Comparison of ENCODE assay signal across 8 cellular contexts in the genomic region with DNA sequence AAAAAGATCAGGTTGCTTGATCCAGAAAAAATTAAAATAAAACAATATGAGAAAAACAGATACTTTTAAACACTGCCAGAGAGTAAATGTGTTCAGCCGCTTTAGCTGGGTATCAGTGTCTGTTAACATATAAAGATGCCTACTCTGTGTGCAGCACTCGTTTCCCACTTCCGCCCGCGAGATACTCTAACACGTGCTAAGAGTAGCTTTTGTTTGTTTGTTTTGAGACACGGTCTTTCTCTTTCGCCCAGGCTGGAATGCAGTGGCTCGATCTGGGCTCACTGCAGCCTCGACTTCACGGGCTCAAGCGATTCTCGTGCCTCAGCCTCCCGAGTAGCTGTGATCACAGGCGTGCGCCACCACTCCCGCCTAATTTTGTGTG. TPM values are rescaled to one million over a fixed set of nuclear protein-coding genes. Genes with fewer than 3 reads are reported as not detected.
DNase-seq lines count a peak whose midpoint lies in the region; ATAC-seq and TF ChIP-seq lines count a peak whose summit lies in the region.

No MANE protein-coding gene starts in this region.

- H3K9me3 Mint-ChIP-seq in activated B cell treated with CpG ODN at 0.5 μM for 24 hours = no peaks in the 10 kb centered on the region

- peak overlapping the region; percentile 67 to 68 for H3K4me3 ChIP-seq in gastroesophageal sphincter
- peak overlapping the region; percentile 88 for H3K4me3 ChIP-seq in retinal pigment epithelial cell (ENCODE audit: low read length)

- peak overlapping the region; percentile 96 for H3K4me3 Mint-ChIP-seq in activated B cell treated with CpG ODN at 0.5 μM for 24 hours

- no peak for TF ChIP-seq EP300 in gastroesophageal sphincter (IDR thresholded peaks at IDR 0.05)

- 45 to 46% methylated on average over 16 to 17 of the region's 17 CpGs for WGBS in gastroesophageal sphincter (ENCODE audit: low coverage in 1 of 2), 2 donors

- no peaks in the 10 kb centered on the region for H3K27me3 Mint-ChIP-seq in activated B cell treated with CpG ODN at 0.5 μM for 24 hours

- H3K9me3 ChIP-seq in gastroesophageal sphincter = no peaks in the 10 kb centered on the region

- POLR2A ChIA-PET in activated B cell treated with CpG ODN at 0.5 μM for 24 hours (lab: Charles Lee) = interaction anchor here (0.7 to 3.1 kb wide), 12 partner anchors 10 to 611 kb away, joined by 3 to 34 read pairs (median 5); partner anchors contain the start of genes POLA2, RASGRP2 and SF1

- H3K36me3 Mint-ChIP-seq in activated B cell treated with CpG ODN at 0.5 μM for 24 hours (ENCODE audit: low read depth) = peaks cover 21% of the 10 kb centered on the region

- peak; percentile 19 for ATAC-seq in HG02870 (IDR thresholded peaks at IDR 0.05; ENCODE audit: unreplicated experiment)
- ATAC-seq in activated B cell treated with CpG ODN at 0.5 μM for 24 hours (ENCODE audit: low read depth) = peak; percentile 28
- peak; percentile 20 for ATAC-seq in gastroesophageal sphincter
- ATAC-seq in GM19351 (IDR thresholded peaks at IDR 0.05; ENCODE audit: unreplicated experiment) = no peak

- intact Hi-C loops in activated B cell treated with CpG ODN at 0.5 μM for 24 hours (cut with micrococcal nuclease) = loop anchor here (1.0 to 2.0 kb wide), 6 partner anchors 9 to 113 kb away; partner anchors contain the start of genes CDC42BPG, EHD1, PPP2R5B and RASGRP2

- CTCF ChIA-PET in activated B cell treated with CpG ODN at 0.5 μM for 24 hours (lab: Charles Lee) = interaction anchor here (1.0 to 1.8 kb wide), 3 partner anchors 23 to 204 kb away, joined by 3 to 5 read pairs (median 5); partner anchors contain the start of gene ARL2

- peak overlapping the region; percentile 85 for H3K27ac Mint-ChIP-seq in activated B cell treated with CpG ODN at 0.5 μM for 24 hours

- DNase-seq in DMS153 (lab: John Stamatoyannopoulos, UW) = peak; percentile 60
- no peak for DNase-seq in activated B cell treated with CpG ODN at 0.5 μM for 24 hours
- no peak for DNase-seq in retinal pigment epithelial cell (ENCODE audit: low read depth)
- DNase-seq in amniotic stem cell (lab: John Stamatoyannopoulos, UW) = no peak
- DNase-seq in NCI-H524 (lab: John Stamatoyannopoulos, UW) = no peak

- peaks cover 38% of the 10 kb centered on the region for H3K4me1 Mint-ChIP-seq in activated B cell treated with CpG ODN at 0.5 μM for 24 hours

- TF ChIP-seq POLR2A in gastroesophageal sphincter (IDR thresholded peaks at IDR 0.05) = no peak

- peak overlapping the region in 3 of 4 donors; percentile 76 to 85 (median 83) for H3K27ac ChIP-seq in gastroesophageal sphincter

- H3K36me3 ChIP-seq in gastroesophageal sphincter = peaks cover 0 to 24% of the 10 kb centered on the region in 2 donors

- H3K4me1 ChIP-seq in gastroesophageal sphincter = peaks cover 0 to 30% (median 10%) of the 10 kb centered on the region in 3 donors

- no peak for TF ChIP-seq CTCF in activated B cell treated with CpG ODN at 0.5 μM for 24 hours (IDR thresholded peaks at IDR 0.05)
- no peak for TF ChIP-seq CTCF in gastroesophageal sphincter (IDR thresholded peaks at IDR 0.05)
- TF ChIP-seq CTCF in retinal pigment epithelial cell (conservative IDR thresholded peaks at IDR 0.05; ENCODE audit: low read depth, low read length) = no peak

- H3K27me3 ChIP-seq in gastroesophageal sphincter = no peaks in the 10 kb centered on the region

RNA-seq across cellular contexts. Expression of gene MEN1, which starts 0.5 kb away (rescaled TPM):
- total RNA-seq in activated B cell treated with CpG ODN at 0.5 μM for 24 hours (35.1 and 44.6 TPM in 2 replicates), gastroesophageal sphincter (10 to 100 TPM in 2 of 4 donors, 1 to 10 TPM in 2; 7.1 to 20.9 (median 11.6) TPM)

RNA-seq across cellular contexts. Expression of gene MAP4K2, which starts 7.9 kb away (rescaled TPM):
- total RNA-seq in activated B cell treated with CpG ODN at 0.5 μM for 24 hours (69.1 and 73.6 TPM in 2 replicates), gastroesophageal sphincter (10 to 100 TPM; 17.6 to 24.0 (median 19.6) TPM)

RNA-seq across cellular contexts. Expression of gene SF1, which starts 32.5 kb away (rescaled TPM):
- total RNA-seq in activated B cell treated with CpG ODN at 0.5 μM for 24 hours (640 and 687 TPM in 2 replicates), gastroesophageal sphincter (100 to 1,000 TPM; 187 to 314 (median 253) TPM)

RNA-seq across cellular contexts. Expression of gene CDC42BPG, which starts 33.6 kb away (rescaled TPM):
- total RNA-seq in activated B cell treated with CpG ODN at 0.5 μM for 24 hours = 2.2 and 3.7 TPM in 2 replicates
- under 1 TPM; 0.08 to 0.94 (median 0.22) TPM for total RNA-seq in gastroesophageal sphincter

RNA-seq across cellular contexts. Expression of gene PYGM, which starts 51.1 kb away (rescaled TPM):
- total RNA-seq in activated B cell treated with CpG ODN at 0.5 μM for 24 hours (3.2 and 4.8 TPM in 2 replicates), gastroesophageal sphincter (10 to 100 TPM; 10.5 to 55.2 (median 32.8) TPM)
